Comparison of ENCODE assay signal across 8 cellular contexts in genomic region chr2:58039170-58039611, GRCh38. TPM values are rescaled to one million over a fixed set of nuclear protein-coding genes. Genes with fewer than 3 reads are reported as not detected.
DNase-seq lines count a peak whose midpoint lies in the region; ATAC-seq and TF ChIP-seq lines count a peak whose summit lies in the region.

No MANE protein-coding gene starts in this region.

- no peaks in the 10 kb centered on the region for H3K36me3 Mint-ChIP-seq in chondrocyte (ENCODE audit: low read depth)

- DNase-seq in GDM1 (lab: John Stamatoyannopoulos, UW) (peak; percentile 55), chondrocyte (ENCODE audit: low spot score) (no peak), NCI-H2227 treated with DMSO at 0.1 percent for 48 hours (lab: John Stamatoyannopoulos, UW) (no peak), T-helper 9 cell (no peak)
- no peak for DNase-seq in stimulated activated CD8-positive, alpha-beta memory T cell treated with anti-CD3 and anti-CD28 coated beads, Interleukin-4, amount 100 ng/mL, for 48 hours
- no peak for DNase-seq in activated naive CD4-positive, alpha-beta T cell (lab: John Stamatoyannopoulos, UW)

- H3K27ac Mint-ChIP-seq in chondrocyte (ENCODE audit: unreplicated experiment): peak overlapping the region; percentile 38

- peaks cover 7% of the 10 kb centered on the region for H3K9me3 Mint-ChIP-seq in chondrocyte (ENCODE audit: low read depth)

- ATAC-seq in GM21526 (IDR thresholded peaks at IDR 0.05; ENCODE audit: low FRiP score, unreplicated experiment) (peak; percentile 79), HG03571 (IDR thresholded peaks at IDR 0.05; ENCODE audit: unreplicated experiment) (peak; percentile 65)

- peaks cover 14% of the 10 kb centered on the region for H3K4me1 Mint-ChIP-seq in chondrocyte (ENCODE audit: low read depth)

- TF ChIP-seq CTCF in chondrocyte (IDR thresholded peaks at IDR 0.05): no peak

- H3K4me3 Mint-ChIP-seq in chondrocyte (ENCODE audit: unreplicated experiment): no peak overlapping the region

- H3K27me3 Mint-ChIP-seq in chondrocyte (ENCODE audit: low read depth): no peaks in the 10 kb centered on the region

RNA-seq across cellular contexts. Expression of gene VRK2, which starts 7.4 kb away (rescaled TPM):
- total RNA-seq in chondrocyte: 15.7 to 20.1 TPM (median 19.3 TPM) in 3 replicates
